8 cellular contexts compared by ENCODE assay signal in genomic region chr7:108114117-108114841, GRCh38. TPM values are rescaled to one million over a fixed set of nuclear protein-coding genes. Genes with fewer than 3 reads are reported as not detected.
DNase-seq lines count a peak whose midpoint lies in the region; ATAC-seq and TF ChIP-seq lines count a peak whose summit lies in the region.

No MANE protein-coding gene starts in this region.

- H3K4me2 ChIP-seq in SU-DHL-6 (ENCODE audit: low read depth, low read length, poor library complexity, severe bottlenecking), result no peak overlapping the region

- H3K9me3 ChIP-seq in SU-DHL-6 (ENCODE audit: insufficient read depth, low read length), result no peaks in the 10 kb centered on the region

- H2AFZ ChIP-seq in SU-DHL-6 (ENCODE audit: low read depth, low read length, severe bottlenecking), result no peak overlapping the region

- intact Hi-C loops in left colon (cut with DNase I, micrococcal nuclease), result no loop called here

- ATAC-seq in GM18520 (IDR thresholded peaks at IDR 0.05; ENCODE audit: unreplicated experiment) (peak; percentile 73), HG03139 (IDR thresholded peaks at IDR 0.05; ENCODE audit: unreplicated experiment) (peak; percentile 80), left colon (peak; percentile 56)

- H3K79me2 ChIP-seq in SU-DHL-6 (ENCODE audit: insufficient read depth, low read length), result no peaks in the 10 kb centered on the region

- H3F3A ChIP-seq in SU-DHL-6 (ENCODE audit: insufficient read depth), result no peaks in the 10 kb centered on the region

- no peaks in the 10 kb centered on the region for H3K9me2 ChIP-seq in SU-DHL-6 (replicated peaks; ENCODE audit: insufficient read depth, low read length)

- peak; percentile 11 for DNase-seq in CD1c-positive myeloid dendritic cell (ENCODE audit: extremely low spot score)
- no peak for DNase-seq in left colon
- no peak for DNase-seq in epidermal melanocyte (ENCODE audit: insufficient read length, low spot score)
- DNase-seq in NK-92 treated with Interleukin-12 subunit alpha and Interleukin-12 subunit beta, amount 100 ng/mL, for 24 hours (lab: John Stamatoyannopoulos, UW), result no peak
- no peak for DNase-seq in hepatic stellate cell (ENCODE audit: low spot score)

- H4K20me1 ChIP-seq in SU-DHL-6 (ENCODE audit: low read depth, low read length), result no peaks in the 10 kb centered on the region

- H3K4me3 ChIP-seq in SU-DHL-6 (ENCODE audit: insufficient read depth, low read length, poor library complexity, severe bottlenecking), result no peak overlapping the region

- H3K27ac ChIP-seq in SU-DHL-6 (ENCODE audit: low read depth, low read length), result no peak overlapping the region

- H3K36me3 ChIP-seq in SU-DHL-6 (ENCODE audit: low read length), result no peaks in the 10 kb centered on the region

- peak; percentile 59 for TF ChIP-seq CTCF in SU-DHL-6 (IDR thresholded peaks at IDR 0.05; ENCODE audit: insufficient read depth, low read length, poor library complexity, severe bottlenecking)

- H3K9ac ChIP-seq in SU-DHL-6 (ENCODE audit: low read length), result no peak overlapping the region

- H3K27me3 ChIP-seq in SU-DHL-6 (ENCODE audit: low read length), result no peaks in the 10 kb centered on the region

RNA-seq across cellular contexts. Expression of gene LAMB4, which starts 15.9 kb away (rescaled TPM):
- total RNA-seq in left colon, result under 1 TPM in 1 of 2 donors, not detected in 1; 0.42 TPM
